18 cellular contexts compared by ENCODE assay signal in the genomic region with DNA sequence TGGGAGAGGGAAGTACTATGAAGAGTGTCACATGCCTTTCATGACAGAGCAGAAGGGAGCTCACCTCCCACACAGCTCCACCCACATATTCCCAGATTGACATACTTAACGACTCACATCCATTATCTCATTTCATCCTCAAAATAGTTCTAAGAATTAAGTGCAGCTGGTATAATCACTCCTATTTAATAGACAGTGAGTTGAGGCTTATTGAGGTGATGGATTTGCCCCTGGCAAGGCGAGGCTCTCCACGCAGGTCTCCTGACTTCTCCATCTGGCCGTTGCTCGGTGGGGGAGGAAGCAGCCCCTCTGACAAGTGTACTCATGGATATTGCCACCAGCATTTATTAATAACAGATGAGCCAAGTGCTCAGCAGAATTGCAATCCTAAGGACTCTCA.
DNase-seq lines count a peak whose midpoint lies in the region; ATAC-seq and TF ChIP-seq lines count a peak whose summit lies in the region.
"Had no signal": no experiment of that assay in that cellular context is flagged by ENCODE, and none has a peak within 500 bp of the region (broad histone marks: within the 10 kb centered on the region; RNA-seq: fewer than 3 reads in every experiment).

No MANE protein-coding gene starts in this region.

- H3K9me3 ChIP-seq in SK-N-MC (ENCODE audit: low read depth, low read length) (no peaks in the 10 kb centered on the region), left lung (no peaks in the 10 kb centered on the region)

- H3K36me3 ChIP-seq in SK-N-MC (ENCODE audit: insufficient read depth, low read length) (no peaks in the 10 kb centered on the region), left lung (no peaks in the 10 kb centered on the region)

- peaks cover 18 to 38% of the 10 kb centered on the region in 2 donors for H3K4me1 ChIP-seq in left lung

- H3K9ac ChIP-seq in SK-N-MC (ENCODE audit: insufficient read length), result no peak overlapping the region

- intact Hi-C loops in left lung (cut with DNase I), result no loop called here

- no peaks in the 10 kb centered on the region for H3K27me3 ChIP-seq in left lung

- no peak for ATAC-seq in left lung
- ATAC-seq in GM18517 (IDR thresholded peaks at IDR 0.05; ENCODE audit: unreplicated experiment), result no peak
- no peak for ATAC-seq in HG03378 (IDR thresholded peaks at IDR 0.05; ENCODE audit: unreplicated experiment)

- H3K27ac ChIP-seq in SK-N-MC, result peak overlapping the region; percentile 95
- H3K27ac ChIP-seq in left lung, result no peak overlapping the region

- H3K4me3 ChIP-seq in SK-N-MC (peak overlapping the region; percentile 65), left lung (no peak overlapping the region)
- H3K4me3 ChIP-seq: lung had no signal

- peak; percentile 13 for DNase-seq in stimulated activated CD4-positive, alpha-beta T cell treated with anti-CD3 and anti-CD28 coated beads, Interleukin-2, amount 100 ng/mL, for 4 hours (ENCODE audit: low read depth)
- no peak for DNase-seq in stimulated activated CD4-positive, alpha-beta T cell treated with anti-CD3 and anti-CD28 coated beads, Interleukin-2, amount 100 ng/mL, for 24 hours
- DNase-seq in SK-N-MC (ENCODE audit: low read depth, low spot score) (no peak), kidney glomerular epithelial cell (lab: John Stamatoyannopoulos, UW) (peak; percentile 49), left lung (no peak), NCI-H748 (lab: John Stamatoyannopoulos, UW; ENCODE audit: unreplicated experiment) (no peak)
- DNase-seq: activated CD4-positive, alpha-beta memory T cell treated with anti-CD3 and anti-CD28 coated beads, Interleukin-2, amount 10 ng/mL, durations not matched to agents 7 days and 5 days; activated effector memory CD4-positive, alpha-beta T cell treated with anti-CD3 and anti-CD28 coated beads, Interleukin-2, amount 50 U/mL, for 16 hours; anterior cingulate cortex; Calu3; dermis blood vessel endothelial cell; IMR-90; NCI-H774; SIG-M5; stimulated activated naive CD4-positive, alpha-beta T cell treated with Interleukin-2 at 50 U/mL for 16 hours had no signal

- no peak for TF ChIP-seq CTCF in left lung (IDR thresholded peaks at IDR 0.05)

Comparison
In these comparisons a context has a peak if more than half of its experiments do, and no peak if none do; other contexts are left out.
1. DNase-seq: peak in stimulated activated CD4-positive, alpha-beta T cell treated with anti-CD3 and anti-CD28 coated beads, Interleukin-2, amount 100 ng/mL, for 4 hours (single experiment) and kidney glomerular epithelial cell (single experiment); none in stimulated activated CD4-positive, alpha-beta T cell treated with anti-CD3 and anti-CD28 coated beads, Interleukin-2, amount 100 ng/mL, for 24 hours (0 of 2), SK-N-MC (single experiment), left lung (0 of 2) and NCI-H748 (single experiment).